In genomic region chr20:51526105-51526470, GRCh38 we compare ENCODE assay signal across 1 cellular context.
TF ChIP-seq lines count a peak whose summit lies in the region.

No MANE protein-coding gene starts in this region.

TF ChIP-seq in IMR-90, 13 proteins besides CTCF, POLR2A, EP300 and RAD21 (continued from another document):
- no peak for TF ChIP-seq BHLHE40 (IDR thresholded peaks at IDR 0.05; ENCODE audit: low read depth, low read length)
- TF ChIP-seq MAZ (IDR thresholded peaks at IDR 0.05; ENCODE audit: borderline replicate concordance, low read depth, low read length): no peak
